ENCODE assay signal across 1 cellular context in the genomic region with DNA sequence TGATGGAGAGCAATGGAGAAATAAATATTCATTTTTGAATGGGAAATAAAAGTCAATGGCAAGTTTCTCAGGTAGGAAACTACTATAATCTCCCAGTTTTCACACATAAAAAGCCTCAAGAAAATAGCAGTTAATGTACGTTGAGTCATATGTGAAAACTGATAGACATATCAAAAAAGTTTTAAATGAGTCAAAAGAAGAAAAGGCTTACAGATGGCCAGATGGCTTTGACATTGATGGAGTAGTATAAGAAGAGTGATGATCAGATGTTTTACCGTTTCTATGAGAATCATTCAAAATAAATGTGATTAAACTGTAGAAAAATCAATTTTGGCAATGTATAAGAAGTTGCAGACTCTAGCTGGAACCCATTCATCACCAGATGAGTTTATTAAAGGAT.
A peak's percentile ranks its signal among the peaks of the same experiment; 100 is the strongest.
TF ChIP-seq lines count a peak whose summit lies in the region.

No MANE protein-coding gene starts in this region.

TF ChIP-seq in GM12878, 131 proteins besides CTCF, POLR2A, EP300 and RAD21 (continued from another document and continues in another):
- TF ChIP-seq, protein P1, sequence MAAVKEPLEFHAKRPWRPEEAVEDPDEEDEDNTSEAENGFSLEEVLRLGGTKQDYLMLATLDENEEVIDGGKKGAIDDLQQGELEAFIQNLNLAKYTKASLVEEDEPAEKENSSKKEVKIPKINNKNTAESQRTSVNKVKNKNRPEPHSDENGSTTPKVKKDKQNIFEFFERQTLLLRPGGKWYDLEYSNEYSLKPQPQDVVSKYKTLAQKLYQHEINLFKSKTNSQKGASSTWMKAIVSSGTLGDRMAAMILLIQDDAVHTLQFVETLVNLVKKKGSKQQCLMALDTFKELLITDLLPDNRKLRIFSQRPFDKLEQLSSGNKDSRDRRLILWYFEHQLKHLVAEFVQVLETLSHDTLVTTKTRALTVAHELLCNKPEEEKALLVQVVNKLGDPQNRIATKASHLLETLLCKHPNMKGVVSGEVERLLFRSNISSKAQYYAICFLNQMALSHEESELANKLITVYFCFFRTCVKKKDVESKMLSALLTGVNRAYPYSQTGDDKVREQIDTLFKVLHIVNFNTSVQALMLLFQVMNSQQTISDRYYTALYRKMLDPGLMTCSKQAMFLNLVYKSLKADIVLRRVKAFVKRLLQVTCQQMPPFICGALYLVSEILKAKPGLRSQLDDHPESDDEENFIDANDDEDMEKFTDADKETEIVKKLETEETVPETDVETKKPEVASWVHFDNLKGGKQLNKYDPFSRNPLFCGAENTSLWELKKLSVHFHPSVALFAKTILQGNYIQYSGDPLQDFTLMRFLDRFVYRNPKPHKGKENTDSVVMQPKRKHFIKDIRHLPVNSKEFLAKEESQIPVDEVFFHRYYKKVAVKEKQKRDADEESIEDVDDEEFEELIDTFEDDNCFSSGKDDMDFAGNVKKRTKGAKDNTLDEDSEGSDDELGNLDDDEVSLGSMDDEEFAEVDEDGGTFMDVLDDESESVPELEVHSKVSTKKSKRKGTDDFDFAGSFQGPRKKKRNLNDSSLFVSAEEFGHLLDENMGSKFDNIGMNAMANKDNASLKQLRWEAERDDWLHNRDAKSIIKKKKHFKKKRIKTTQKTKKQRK (IDR thresholded peaks at IDR 0.05; ENCODE audit: low read depth, low read length): no peak
- TF ChIP-seq TCF12 (IDR thresholded peaks at IDR 0.05; ENCODE audit: low read depth, low read length) (peak; percentile 77; the same call in 1 of the 2 replicates), IKZF2 (IDR thresholded peaks at IDR 0.05) (no peak), RFX5 (IDR thresholded peaks at IDR 0.05; ENCODE audit: low read depth, low read length) (no peak), HDGF (IDR thresholded peaks at IDR 0.05) (no peak), STAT1 (conservative IDR thresholded peaks at IDR 0.05) (no peak), POU2F2 (IDR thresholded peaks at IDR 0.05; ENCODE audit: borderline replicate concordance, low read depth, low read length) (no peak), MTA2 (IDR thresholded peaks at IDR 0.05; ENCODE audit: low read depth) (no peak), PAX5 (IDR thresholded peaks at IDR 0.05; ENCODE audit: borderline replicate concordance, low read depth, low read length) (no peak), TARDBP (IDR thresholded peaks at IDR 0.05; ENCODE audit: borderline replicate concordance) (no peak), BRCA1 (IDR thresholded peaks at IDR 0.05; ENCODE audit: low read depth, low read length) (no peak), NR2C2 (IDR thresholded peaks at IDR 0.05; ENCODE audit: borderline replicate concordance, control insufficient read depth, insufficient read length, low read depth) (no peak), PAX8 (IDR thresholded peaks at IDR 0.05) (no peak), FOXK2 (IDR thresholded peaks at IDR 0.05) (no peak), MXI1 (IDR thresholded peaks at IDR 0.05; ENCODE audit: low read depth, low read length) (no peak), FOS (IDR thresholded peaks at IDR 0.05; ENCODE audit: borderline replicate concordance, extremely low read depth, insufficient read length) (no peak), FOXM1 (IDR thresholded peaks at IDR 0.05; ENCODE audit: low read depth, low read length) (peak; percentile 76; the same call in 1 of the 2 replicates), KDM1A (IDR thresholded peaks at IDR 0.05; ENCODE audit: borderline replicate concordance) (no peak), POLR2AphosphoS5 (IDR thresholded peaks at IDR 0.05; ENCODE audit: low read length) (no peak), BMI1 (IDR thresholded peaks at IDR 0.05; ENCODE audit: borderline replicate concordance) (no peak), TCF3 (IDR thresholded peaks at IDR 0.05; ENCODE audit: borderline replicate concordance, insufficient read depth, low read depth, low read length) (peak; percentile 83), EED (IDR thresholded peaks at IDR 0.05; ENCODE audit: low read depth) (no peak), JUNB (IDR thresholded peaks at IDR 0.05) (peak; percentile 97), MYC (IDR thresholded peaks at IDR 0.05; ENCODE audit: insufficient read depth, insufficient read length, insufficient replicate concordance, low read length, severe bottlenecking) (no peak), NRF1 (conservative IDR thresholded peaks at IDR 0.05; ENCODE audit: low read depth, low read length) (no peak), TBL1XR1 (IDR thresholded peaks at IDR 0.05; ENCODE audit: low read depth, low read length) (no peak), ZBED1 (IDR thresholded peaks at IDR 0.05; ENCODE audit: borderline replicate concordance) (peak; percentile 78), CREM (IDR thresholded peaks at IDR 0.05; ENCODE audit: low read depth) (peak; percentile 40; the same call in 1 of the 2 replicates), CHD1 (IDR thresholded peaks at IDR 0.05; ENCODE audit: low read depth, low read length) (no peak), SIX5 (IDR thresholded peaks at IDR 0.05; ENCODE audit: low read depth, low read length, severe bottlenecking) (no peak), ZNF207 (IDR thresholded peaks at IDR 0.05; ENCODE audit: borderline replicate concordance) (no peak), SRF (IDR thresholded peaks at IDR 0.05; ENCODE audit: low read depth in 2 of 2, low read length in 2 of 2) (no peak), ZNF217 (IDR thresholded peaks at IDR 0.05) (no peak), KAT2A (conservative IDR thresholded peaks at IDR 0.05; ENCODE audit: control insufficient read depth, low read depth, low read length) (no peak)
- TF ChIP-seq, protein P2, sequence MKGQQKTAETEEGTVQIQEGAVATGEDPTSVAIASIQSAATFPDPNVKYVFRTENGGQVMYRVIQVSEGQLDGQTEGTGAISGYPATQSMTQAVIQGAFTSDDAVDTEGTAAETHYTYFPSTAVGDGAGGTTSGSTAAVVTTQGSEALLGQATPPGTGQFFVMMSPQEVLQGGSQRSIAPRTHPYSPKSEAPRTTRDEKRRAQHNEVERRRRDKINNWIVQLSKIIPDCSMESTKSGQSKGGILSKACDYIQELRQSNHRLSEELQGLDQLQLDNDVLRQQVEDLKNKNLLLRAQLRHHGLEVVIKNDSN (IDR thresholded peaks at IDR 0.05; ENCODE audit: borderline replicate concordance, extremely low read length, insufficient read depth, low read depth, low read length): no peak
- TF ChIP-seq, protein P3, sequence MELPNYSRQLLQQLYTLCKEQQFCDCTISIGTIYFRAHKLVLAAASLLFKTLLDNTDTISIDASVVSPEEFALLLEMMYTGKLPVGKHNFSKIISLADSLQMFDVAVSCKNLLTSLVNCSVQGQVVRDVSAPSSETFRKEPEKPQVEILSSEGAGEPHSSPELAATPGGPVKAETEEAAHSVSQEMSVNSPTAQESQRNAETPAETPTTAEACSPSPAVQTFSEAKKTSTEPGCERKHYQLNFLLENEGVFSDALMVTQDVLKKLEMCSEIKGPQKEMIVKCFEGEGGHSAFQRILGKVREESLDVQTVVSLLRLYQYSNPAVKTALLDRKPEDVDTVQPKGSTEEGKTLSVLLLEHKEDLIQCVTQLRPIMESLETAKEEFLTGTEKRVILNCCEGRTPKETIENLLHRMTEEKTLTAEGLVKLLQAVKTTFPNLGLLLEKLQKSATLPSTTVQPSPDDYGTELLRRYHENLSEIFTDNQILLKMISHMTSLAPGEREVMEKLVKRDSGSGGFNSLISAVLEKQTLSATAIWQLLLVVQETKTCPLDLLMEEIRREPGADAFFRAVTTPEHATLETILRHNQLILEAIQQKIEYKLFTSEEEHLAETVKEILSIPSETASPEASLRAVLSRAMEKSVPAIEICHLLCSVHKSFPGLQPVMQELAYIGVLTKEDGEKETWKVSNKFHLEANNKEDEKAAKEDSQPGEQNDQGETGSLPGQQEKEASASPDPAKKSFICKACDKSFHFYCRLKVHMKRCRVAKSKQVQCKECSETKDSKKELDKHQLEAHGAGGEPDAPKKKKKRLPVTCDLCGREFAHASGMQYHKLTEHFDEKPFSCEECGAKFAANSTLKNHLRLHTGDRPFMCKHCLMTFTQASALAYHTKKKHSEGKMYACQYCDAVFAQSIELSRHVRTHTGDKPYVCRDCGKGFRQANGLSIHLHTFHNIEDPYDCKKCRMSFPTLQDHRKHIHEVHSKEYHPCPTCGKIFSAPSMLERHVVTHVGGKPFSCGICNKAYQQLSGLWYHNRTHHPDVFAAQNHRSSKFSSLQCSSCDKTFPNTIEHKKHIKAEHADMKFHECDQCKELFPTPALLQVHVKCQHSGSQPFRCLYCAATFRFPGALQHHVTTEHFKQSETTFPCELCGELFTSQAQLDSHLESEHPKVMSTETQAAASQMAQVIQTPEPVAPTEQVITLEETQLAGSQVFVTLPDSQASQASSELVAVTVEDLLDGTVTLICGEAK (IDR thresholded peaks at IDR 0.05; ENCODE audit: borderline replicate concordance): no peak
- TF ChIP-seq, protein P4, sequence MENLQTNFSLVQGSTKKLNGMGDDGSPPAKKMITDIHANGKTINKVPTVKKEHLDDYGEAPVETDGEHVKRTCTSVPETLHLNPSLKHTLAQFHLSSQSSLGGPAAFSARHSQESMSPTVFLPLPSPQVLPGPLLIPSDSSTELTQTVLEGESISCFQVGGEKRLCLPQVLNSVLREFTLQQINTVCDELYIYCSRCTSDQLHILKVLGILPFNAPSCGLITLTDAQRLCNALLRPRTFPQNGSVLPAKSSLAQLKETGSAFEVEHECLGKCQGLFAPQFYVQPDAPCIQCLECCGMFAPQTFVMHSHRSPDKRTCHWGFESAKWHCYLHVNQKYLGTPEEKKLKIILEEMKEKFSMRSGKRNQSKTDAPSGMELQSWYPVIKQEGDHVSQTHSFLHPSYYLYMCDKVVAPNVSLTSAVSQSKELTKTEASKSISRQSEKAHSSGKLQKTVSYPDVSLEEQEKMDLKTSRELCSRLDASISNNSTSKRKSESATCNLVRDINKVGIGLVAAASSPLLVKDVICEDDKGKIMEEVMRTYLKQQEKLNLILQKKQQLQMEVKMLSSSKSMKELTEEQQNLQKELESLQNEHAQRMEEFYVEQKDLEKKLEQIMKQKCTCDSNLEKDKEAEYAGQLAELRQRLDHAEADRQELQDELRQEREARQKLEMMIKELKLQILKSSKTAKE (IDR thresholded peaks at IDR 0.05; ENCODE audit: low read depth, poor library complexity, severe bottlenecking): no peak
- TF ChIP-seq, protein P5, sequence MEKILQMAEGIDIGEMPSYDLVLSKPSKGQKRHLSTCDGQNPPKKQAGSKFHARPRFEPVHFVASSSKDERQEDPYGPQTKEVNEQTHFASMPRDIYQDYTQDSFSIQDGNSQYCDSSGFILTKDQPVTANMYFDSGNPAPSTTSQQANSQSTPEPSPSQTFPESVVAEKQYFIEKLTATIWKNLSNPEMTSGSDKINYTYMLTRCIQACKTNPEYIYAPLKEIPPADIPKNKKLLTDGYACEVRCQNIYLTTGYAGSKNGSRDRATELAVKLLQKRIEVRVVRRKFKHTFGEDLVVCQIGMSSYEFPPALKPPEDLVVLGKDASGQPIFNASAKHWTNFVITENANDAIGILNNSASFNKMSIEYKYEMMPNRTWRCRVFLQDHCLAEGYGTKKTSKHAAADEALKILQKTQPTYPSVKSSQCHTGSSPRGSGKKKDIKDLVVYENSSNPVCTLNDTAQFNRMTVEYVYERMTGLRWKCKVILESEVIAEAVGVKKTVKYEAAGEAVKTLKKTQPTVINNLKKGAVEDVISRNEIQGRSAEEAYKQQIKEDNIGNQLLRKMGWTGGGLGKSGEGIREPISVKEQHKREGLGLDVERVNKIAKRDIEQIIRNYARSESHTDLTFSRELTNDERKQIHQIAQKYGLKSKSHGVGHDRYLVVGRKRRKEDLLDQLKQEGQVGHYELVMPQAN (conservative IDR thresholded peaks at IDR 0.05): 0 out of 2 replicates have a peak, but pooled peaks have one; percentile 8
- TF ChIP-seq, protein P6, sequence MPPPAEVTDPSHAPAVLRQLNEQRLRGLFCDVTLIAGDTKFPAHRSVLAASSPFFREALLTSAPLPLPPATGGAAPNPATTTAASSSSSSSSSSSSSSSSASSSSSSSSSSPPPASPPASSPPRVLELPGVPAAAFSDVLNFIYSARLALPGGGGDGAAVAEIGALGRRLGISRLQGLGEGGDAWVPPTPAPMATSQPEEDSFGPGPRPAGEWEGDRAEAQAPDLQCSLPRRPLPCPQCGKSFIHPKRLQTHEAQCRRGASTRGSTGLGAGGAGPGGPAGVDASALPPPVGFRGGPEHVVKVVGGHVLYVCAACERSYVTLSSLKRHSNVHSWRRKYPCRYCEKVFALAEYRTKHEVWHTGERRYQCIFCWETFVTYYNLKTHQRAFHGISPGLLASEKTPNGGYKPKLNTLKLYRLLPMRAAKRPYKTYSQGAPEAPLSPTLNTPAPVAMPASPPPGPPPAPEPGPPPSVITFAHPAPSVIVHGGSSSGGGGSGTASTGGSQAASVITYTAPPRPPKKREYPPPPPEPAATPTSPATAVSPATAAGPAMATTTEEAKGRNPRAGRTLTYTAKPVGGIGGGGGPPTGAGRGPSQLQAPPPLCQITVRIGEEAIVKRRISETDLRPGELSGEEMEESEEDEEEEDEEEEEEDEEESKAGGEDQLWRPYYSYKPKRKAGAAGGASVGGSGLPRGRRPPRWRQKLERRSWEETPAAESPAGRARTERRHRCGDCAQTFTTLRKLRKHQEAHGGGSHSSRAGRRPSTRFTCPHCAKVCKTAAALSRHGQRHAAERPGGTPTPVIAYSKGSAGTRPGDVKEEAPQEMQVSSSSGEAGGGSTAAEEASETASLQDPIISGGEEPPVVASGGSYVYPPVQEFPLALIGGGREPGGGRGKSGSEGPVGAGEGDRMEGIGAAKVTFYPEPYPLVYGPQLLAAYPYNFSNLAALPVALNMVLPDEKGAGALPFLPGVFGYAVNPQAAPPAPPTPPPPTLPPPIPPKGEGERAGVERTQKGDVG (CRISPR knock-in tag; IDR thresholded peaks at IDR 0.05): no peak
- TF ChIP-seq, protein P7, sequence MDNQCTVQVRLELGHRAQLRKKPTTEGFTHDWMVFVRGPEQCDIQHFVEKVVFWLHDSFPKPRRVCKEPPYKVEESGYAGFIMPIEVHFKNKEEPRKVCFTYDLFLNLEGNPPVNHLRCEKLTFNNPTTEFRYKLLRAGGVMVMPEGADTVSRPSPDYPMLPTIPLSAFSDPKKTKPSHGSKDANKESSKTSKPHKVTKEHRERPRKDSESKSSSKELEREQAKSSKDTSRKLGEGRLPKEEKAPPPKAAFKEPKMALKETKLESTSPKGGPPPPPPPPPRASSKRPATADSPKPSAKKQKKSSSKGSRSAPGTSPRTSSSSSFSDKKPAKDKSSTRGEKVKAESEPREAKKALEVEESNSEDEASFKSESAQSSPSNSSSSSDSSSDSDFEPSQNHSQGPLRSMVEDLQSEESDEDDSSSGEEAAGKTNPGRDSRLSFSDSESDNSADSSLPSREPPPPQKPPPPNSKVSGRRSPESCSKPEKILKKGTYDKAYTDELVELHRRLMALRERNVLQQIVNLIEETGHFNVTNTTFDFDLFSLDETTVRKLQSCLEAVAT (IDR thresholded peaks at IDR 0.05): no peak
- TF ChIP-seq, protein P8, sequence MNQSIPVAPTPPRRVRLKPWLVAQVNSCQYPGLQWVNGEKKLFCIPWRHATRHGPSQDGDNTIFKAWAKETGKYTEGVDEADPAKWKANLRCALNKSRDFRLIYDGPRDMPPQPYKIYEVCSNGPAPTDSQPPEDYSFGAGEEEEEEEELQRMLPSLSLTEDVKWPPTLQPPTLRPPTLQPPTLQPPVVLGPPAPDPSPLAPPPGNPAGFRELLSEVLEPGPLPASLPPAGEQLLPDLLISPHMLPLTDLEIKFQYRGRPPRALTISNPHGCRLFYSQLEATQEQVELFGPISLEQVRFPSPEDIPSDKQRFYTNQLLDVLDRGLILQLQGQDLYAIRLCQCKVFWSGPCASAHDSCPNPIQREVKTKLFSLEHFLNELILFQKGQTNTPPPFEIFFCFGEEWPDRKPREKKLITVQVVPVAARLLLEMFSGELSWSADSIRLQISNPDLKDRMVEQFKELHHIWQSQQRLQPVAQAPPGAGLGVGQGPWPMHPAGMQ (IDR thresholded peaks at IDR 0.05; ENCODE audit: borderline replicate concordance): no peak
